9 cellular contexts compared by ENCODE assay signal in the genomic region with DNA sequence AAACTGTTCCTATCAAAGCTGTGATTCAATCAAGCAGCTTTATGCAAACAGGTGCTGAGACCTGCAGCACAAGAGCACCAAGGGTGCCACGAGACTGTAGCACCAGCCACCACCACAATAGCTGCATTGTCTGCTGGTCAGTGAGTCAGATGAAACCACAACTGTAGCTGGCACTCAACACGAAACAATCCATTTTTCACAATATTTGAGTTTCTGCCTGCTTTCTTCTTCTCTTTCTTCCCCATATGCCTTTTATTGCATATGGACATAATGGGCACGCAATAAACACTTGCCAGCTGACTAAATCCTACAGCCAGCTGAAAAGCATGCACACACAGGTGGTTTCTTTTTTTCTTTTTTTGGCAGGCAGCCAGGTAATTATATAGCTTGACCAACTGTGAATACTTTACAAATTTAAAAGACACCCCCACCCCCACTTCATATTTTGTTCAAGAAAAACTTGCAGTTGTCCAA. TPM values are rescaled to one million over a fixed set of nuclear protein-coding genes. Genes with fewer than 3 reads are reported as not detected.
DNase-seq lines count a peak whose midpoint lies in the region; ATAC-seq, FAIRE-seq and TF ChIP-seq lines count a peak whose summit lies in the region.
"Had no signal": no experiment of that assay in that cellular context is flagged by ENCODE, and none has a peak within 500 bp of the region (broad histone marks: within the 10 kb centered on the region; RNA-seq: fewer than 3 reads in every experiment).

No MANE protein-coding gene starts in this region.

- intact Hi-C loops in ovary (cut with DNase I) = no loop called here

- no peaks in the 10 kb centered on the region for H3K9me3 Mint-ChIP-seq in T-cell
- H3K9me3 Mint-ChIP-seq in activated naive CD8-positive, alpha-beta T cell treated with anti-CD3 and anti-CD28 coated beads for 36 hours = no peaks in the 10 kb centered on the region

- no peaks in the 10 kb centered on the region for H3K27me3 ChIP-seq in ovary

- H3K9me3 ChIP-seq in ovary = no peaks in the 10 kb centered on the region
- H3K9me3 ChIP-seq: HAP-1 had no signal

- no peak for TF ChIP-seq EP300 in ovary (IDR thresholded peaks at IDR 0.05)

- no peaks in the 10 kb centered on the region for H3K27me3 Mint-ChIP-seq in T-cell
- no peaks in the 10 kb centered on the region for H3K27me3 Mint-ChIP-seq in activated naive CD8-positive, alpha-beta T cell treated with anti-CD3 and anti-CD28 coated beads for 36 hours

- peak; percentile 76 for FAIRE-seq in RCC 7860 (lab: Jason Lieb, UNC)

- H3K36me3 Mint-ChIP-seq in T-cell = no peaks in the 10 kb centered on the region
- no peaks in the 10 kb centered on the region for H3K36me3 Mint-ChIP-seq in activated naive CD8-positive, alpha-beta T cell treated with anti-CD3 and anti-CD28 coated beads for 36 hours

- peaks cover 2% of the 10 kb centered on the region for H3K4me1 ChIP-seq in ovary (ENCODE audit: insufficient read depth)

- POLR2A ChIA-PET in T-cell (lab: Charles Lee) = no interaction called here

- CTCF ChIA-PET in T-cell (lab: Charles Lee) = no interaction called here

- peak; percentile 97 for DNase-seq in HT1080 (ENCODE audit: low read depth)
- peak; percentile 72 for DNase-seq in RCC 7860 (ENCODE audit: low spot score)
- DNase-seq in globus pallidus (ENCODE audit: low spot score) = peak; percentile 86
- DNase-seq in ovary = no peak
- no peak for DNase-seq in T-cell
- no peak for DNase-seq in OCI-M1 (lab: John Stamatoyannopoulos, UW)
- DNase-seq in activated naive CD8-positive, alpha-beta T cell treated with anti-CD3 and anti-CD28 coated beads for 36 hours = no peak

- TF ChIP-seq CTCF in ovary (IDR thresholded peaks at IDR 0.05) = no peak

- ATAC-seq in GM18511 (IDR thresholded peaks at IDR 0.05; ENCODE audit: unreplicated experiment) = peak; percentile 84
- ATAC-seq in T-cell (replicated peaks in 1 of 4) = no peak

- TF ChIP-seq POLR2A in ovary (IDR thresholded peaks at IDR 0.05) = no peak

- H3K27ac ChIP-seq in ovary = no peak overlapping the region

- H3K4me1 Mint-ChIP-seq in T-cell = peaks cover 5 to 12% (median 8%) of the 10 kb centered on the region in 3 donors
- peaks cover 7% of the 10 kb centered on the region for H3K4me1 Mint-ChIP-seq in activated naive CD8-positive, alpha-beta T cell treated with anti-CD3 and anti-CD28 coated beads for 36 hours

- H3K4me3 ChIP-seq in ovary = no peak overlapping the region
- H3K4me3 ChIP-seq: HAP-1 had no signal

- 90% methylated on average over 3 of the region's 3 CpGs for WGBS in ovary, 3 donors

- H3K27ac Mint-ChIP-seq in T-cell = no peak overlapping the region
- no peak overlapping the region for H3K27ac Mint-ChIP-seq in activated naive CD8-positive, alpha-beta T cell treated with anti-CD3 and anti-CD28 coated beads for 36 hours

- H3K4me3 Mint-ChIP-seq in T-cell = no peak overlapping the region
- H3K4me3 Mint-ChIP-seq in activated naive CD8-positive, alpha-beta T cell treated with anti-CD3 and anti-CD28 coated beads for 36 hours = no peak overlapping the region

- no peaks in the 10 kb centered on the region for H3K36me3 ChIP-seq in ovary
- H3K36me3 ChIP-seq: HAP-1 had no signal

RNA-seq across cellular contexts. Expression of a gene that starts 16.6 kb away (rescaled TPM):
- 1.2 and 1.9 TPM in 2 replicates for total RNA-seq in HT1080 (2014; rRNA removed; shearing (Covaris generic))
- polyA plus RNA-seq in HT1080 (2015; cell fraction: cytosol; rRNA removed) = 2.6 and 3.7 TPM in 2 replicates
- polyA plus RNA-seq in HT1080 (2015; cell fraction: nucleus; rRNA removed) = 4.6 and 6.3 TPM in 2 replicates
- total RNA-seq in ovary (1 to 10 TPM in 3 of 7 donors, under 1 TPM in 4; 0.35 to 3.0 (median 0.98) TPM), T-cell (under 1 TPM in 1 of 5 donors, not detected in 4; 0.06 TPM)
- polyA plus RNA-seq in ovary = 1 to 10 TPM in 1 of 2 donors, under 1 TPM in 1; 0.58 to 3.1 TPM
- total RNA-seq in activated naive CD8-positive, alpha-beta T cell treated with anti-CD3 and anti-CD28 coated beads for 36 hours = under 1 TPM; 0.14 to 0.16 TPM

Comparison
In these comparisons a context has a peak if more than half of its experiments do, and no peak if none do; other contexts are left out.
1. DNase-seq: peak in HT1080 (single experiment), RCC 7860 (single experiment) and globus pallidus (single experiment); none in ovary (0 of 5), T-cell (0 of 34), OCI-M1 (single experiment) and activated naive CD8-positive, alpha-beta T cell treated with anti-CD3 and anti-CD28 coated beads for 36 hours (single experiment).